Comparison of ENCODE assay signal across 1 cellular context in the genomic region with DNA sequence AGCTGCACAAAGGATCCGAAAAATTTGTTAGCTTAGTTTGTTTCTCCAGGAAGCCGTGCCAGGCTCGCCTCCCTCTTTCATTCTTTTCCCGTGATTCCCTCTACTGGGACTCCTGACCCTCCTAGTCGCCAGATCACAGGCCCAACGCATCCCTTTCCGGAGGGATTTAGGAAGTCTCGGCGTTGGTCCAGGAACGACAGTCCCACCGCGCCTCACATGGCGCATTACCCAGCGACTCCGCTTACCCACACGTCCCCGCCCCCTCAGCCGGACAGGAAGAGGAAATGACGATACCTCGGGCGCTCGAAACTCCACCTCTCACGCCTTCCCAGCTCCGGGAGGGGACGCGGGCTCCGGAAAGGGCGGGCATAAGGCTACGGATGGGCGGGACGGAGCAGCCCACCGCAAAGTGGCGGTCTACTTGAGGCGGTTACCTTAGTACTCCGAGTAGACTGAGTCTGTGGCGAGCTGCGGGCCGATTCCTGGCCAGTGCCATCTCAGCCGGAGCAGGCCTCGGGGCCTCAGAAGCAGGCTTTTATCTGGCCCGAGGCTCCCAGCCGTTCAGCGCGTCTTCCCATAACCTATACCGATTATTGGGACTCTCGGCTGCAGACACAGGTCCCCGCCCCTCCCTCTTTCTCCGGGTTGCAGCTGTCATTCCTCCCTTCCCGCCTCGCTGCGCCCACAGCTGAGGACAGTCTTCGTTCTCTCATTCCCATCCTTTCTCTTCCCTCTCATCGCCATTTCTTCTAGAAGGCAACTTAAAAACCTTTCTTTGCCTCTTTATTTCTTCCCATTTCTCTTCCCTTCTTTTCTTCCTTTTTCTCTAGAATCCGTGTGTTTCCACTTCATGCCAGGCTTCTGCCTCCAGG.
A peak's percentile ranks its signal among the peaks of the same experiment; 100 is the strongest.
TF ChIP-seq lines count a peak whose summit lies in the region.

A gene with protein sequence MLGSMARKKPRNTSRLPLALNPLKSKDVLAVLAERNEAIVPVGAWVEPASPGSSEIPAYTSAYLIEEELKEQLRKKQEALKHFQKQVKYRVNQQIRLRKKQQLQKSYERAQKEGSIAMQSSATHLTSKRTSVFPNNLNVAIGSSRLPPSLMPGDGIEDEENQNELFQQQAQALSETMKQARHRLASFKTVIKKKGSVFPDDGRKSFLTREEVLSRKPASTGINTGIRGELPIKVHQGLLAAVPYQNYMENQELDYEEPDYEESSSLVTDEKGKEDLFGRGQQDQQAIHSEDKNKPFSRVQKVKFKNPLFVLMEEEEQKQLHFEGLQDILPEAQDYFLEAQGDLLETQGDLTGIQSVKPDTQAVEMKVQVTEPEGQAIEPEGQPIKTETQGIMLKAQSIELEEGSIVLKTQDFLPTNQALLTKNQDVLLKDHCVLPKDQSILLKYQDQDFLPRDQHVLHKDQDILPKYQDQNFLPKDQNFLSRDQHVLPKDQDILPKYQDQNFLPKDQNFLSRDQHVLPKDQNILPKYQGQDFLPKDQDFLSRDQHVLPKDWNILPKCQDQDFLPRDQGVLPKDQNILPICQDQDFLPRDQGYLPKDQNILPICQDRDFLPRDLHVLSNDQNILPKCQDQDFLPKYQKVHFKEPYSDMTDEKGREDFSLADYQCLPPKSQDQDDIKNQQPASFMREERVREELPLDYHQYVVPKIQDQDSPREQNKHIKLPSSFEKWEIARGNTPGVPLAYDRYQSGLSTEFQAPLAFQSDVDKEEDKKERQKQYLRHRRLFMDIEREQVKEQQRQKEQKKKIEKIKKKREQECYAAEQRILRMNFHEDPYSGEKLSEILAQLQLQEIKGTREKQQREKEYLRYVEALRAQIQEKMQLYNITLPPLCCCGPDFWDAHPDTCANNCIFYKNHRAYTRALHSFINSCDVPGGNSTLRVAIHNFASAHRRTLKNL (plus strand): TSS at position 450 of the 872 bp plus-strand sequence. CDS start 531 bp downstream, outside the sequence.

TF ChIP-seq in K562, 482 proteins besides CTCF, POLR2A, EP300 and RAD21 (continued from another document and continues in another):
- TF ChIP-seq, protein P1, sequence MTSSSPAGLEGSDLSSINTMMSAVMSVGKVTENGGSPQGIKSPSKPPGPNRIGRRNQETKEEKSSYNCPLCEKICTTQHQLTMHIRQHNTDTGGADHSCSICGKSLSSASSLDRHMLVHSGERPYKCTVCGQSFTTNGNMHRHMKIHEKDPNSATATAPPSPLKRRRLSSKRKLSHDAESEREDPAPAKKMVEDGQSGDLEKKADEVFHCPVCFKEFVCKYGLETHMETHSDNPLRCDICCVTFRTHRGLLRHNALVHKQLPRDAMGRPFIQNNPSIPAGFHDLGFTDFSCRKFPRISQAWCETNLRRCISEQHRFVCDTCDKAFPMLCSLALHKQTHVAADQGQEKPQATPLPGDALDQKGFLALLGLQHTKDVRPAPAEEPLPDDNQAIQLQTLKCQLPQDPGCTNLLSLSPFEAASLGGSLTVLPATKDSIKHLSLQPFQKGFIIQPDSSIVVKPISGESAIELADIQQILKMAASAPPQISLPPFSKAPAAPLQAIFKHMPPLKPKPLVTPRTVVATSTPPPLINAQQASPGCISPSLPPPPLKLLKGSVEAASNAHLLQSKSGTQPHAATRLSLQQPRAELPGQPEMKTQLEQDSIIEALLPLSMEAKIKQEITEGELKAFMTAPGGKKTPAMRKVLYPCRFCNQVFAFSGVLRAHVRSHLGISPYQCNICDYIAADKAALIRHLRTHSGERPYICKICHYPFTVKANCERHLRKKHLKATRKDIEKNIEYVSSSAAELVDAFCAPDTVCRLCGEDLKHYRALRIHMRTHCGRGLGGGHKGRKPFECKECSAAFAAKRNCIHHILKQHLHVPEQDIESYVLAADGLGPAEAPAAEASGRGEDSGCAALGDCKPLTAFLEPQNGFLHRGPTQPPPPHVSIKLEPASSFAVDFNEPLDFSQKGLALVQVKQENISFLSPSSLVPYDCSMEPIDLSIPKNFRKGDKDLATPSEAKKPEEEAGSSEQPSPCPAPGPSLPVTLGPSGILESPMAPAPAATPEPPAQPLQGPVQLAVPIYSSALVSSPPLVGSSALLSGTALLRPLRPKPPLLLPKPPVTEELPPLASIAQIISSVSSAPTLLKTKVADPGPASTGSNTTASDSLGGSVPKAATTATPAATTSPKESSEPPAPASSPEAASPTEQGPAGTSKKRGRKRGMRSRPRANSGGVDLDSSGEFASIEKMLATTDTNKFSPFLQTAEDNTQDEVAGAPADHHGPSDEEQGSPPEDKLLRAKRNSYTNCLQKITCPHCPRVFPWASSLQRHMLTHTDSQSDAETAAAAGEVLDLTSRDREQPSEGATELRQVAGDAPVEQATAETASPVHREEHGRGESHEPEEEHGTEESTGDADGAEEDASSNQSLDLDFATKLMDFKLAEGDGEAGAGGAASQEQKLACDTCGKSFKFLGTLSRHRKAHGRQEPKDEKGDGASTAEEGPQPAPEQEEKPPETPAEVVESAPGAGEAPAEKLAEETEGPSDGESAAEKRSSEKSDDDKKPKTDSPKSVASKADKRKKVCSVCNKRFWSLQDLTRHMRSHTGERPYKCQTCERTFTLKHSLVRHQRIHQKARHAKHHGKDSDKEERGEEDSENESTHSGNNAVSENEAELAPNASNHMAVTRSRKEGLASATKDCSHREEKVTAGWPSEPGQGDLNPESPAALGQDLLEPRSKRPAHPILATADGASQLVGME (CRISPR knock-in tag; IDR thresholded peaks at IDR 0.05) = no peak
- TF ChIP-seq KAT2B (IDR thresholded peaks at IDR 0.05; ENCODE audit: low read depth, low read length) (no peak), ZBTB7A (IDR thresholded peaks at IDR 0.05; ENCODE audit: borderline replicate concordance, control insufficient read depth, low read depth, low read length) (no peak), TAF9B (IDR thresholded peaks at IDR 0.05; ENCODE audit: partially characterized antibody) (peak; percentile 52), HNRNPLL (IDR thresholded peaks at IDR 0.05; ENCODE audit: low read depth, low read length, poor library complexity, severe bottlenecking) (peak; percentile 91), CHD2 (IDR thresholded peaks at IDR 0.05; ENCODE audit: low read depth, low read length) (no peak), TCFL5 (CRISPR knock-in tag; conservative IDR thresholded peaks at IDR 0.05) (no peak), ZNF197 (CRISPR knock-in tag; IDR thresholded peaks at IDR 0.05; ENCODE audit: low read depth) (no peak), GABPB2 (CRISPR knock-in tag; conservative IDR thresholded peaks at IDR 0.05) (no peak), ZNF23 (CRISPR knock-in tag; IDR thresholded peaks at IDR 0.05) (no peak), SMARCA5 (IDR thresholded peaks at IDR 0.05) (no peak), SREBF2 (CRISPR knock-in tag; IDR thresholded peaks at IDR 0.05) (no peak; the same call in 1 of the 2 replicates), ZNF347 (CRISPR knock-in tag; IDR thresholded peaks at IDR 0.05; ENCODE audit: low read depth) (no peak), NFYB (IDR thresholded peaks at IDR 0.05; ENCODE audit: extremely low read depth, insufficient read length) (no peak), HEY1 (CRISPR knock-in tag; IDR thresholded peaks at IDR 0.05; ENCODE audit: borderline replicate concordance) (no peak), SMARCE1 (IDR thresholded peaks at IDR 0.05) (peak; percentile 36; the same call in 1 of the 2 replicates), SMARCC2 (IDR thresholded peaks at IDR 0.05; ENCODE audit: low read depth) (0 out of 2 replicates have a peak, but pooled peaks have one; percentile 29), TAF7 (tag; IDR thresholded peaks at IDR 0.05) (peak; percentile 65; the same call in 1 of the 2 replicates), ZNF324 (CRISPR knock-in tag; IDR thresholded peaks at IDR 0.05) (no peak), SP2 (IDR thresholded peaks at IDR 0.05; ENCODE audit: extremely low read depth, low read depth, low read length, poor library complexity, severe bottlenecking) (peak; percentile 31), ZZZ3 (IDR thresholded peaks at IDR 0.05) (0 out of 2 replicates have a peak, but pooled peaks have one; percentile 6), JUNB (CRISPR knock-in tag; conservative IDR thresholded peaks at IDR 0.05) (no peak), SUPT5H (IDR thresholded peaks at IDR 0.05) (peak; percentile 95), ZBTB1 (CRISPR knock-in tag; IDR thresholded peaks at IDR 0.05; ENCODE audit: borderline replicate concordance, low read depth) (peak; percentile 95), SLC30A9 (CRISPR knock-in tag; IDR thresholded peaks at IDR 0.05) (no peak), ZFX (CRISPR knock-in tag; IDR thresholded peaks at IDR 0.05) (peak; percentile 80), ZNF232 (CRISPR knock-in tag; IDR thresholded peaks at IDR 0.05) (no peak), ZNF785 (CRISPR knock-in tag; IDR thresholded peaks at IDR 0.05) (no peak)
- TF ChIP-seq, protein P2, sequence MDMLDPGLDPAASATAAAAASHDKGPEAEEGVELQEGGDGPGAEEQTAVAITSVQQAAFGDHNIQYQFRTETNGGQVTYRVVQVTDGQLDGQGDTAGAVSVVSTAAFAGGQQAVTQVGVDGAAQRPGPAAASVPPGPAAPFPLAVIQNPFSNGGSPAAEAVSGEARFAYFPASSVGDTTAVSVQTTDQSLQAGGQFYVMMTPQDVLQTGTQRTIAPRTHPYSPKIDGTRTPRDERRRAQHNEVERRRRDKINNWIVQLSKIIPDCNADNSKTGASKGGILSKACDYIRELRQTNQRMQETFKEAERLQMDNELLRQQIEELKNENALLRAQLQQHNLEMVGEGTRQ (CRISPR knock-in tag; IDR thresholded peaks at IDR 0.05) = no peak
- TF ChIP-seq, protein P3, sequence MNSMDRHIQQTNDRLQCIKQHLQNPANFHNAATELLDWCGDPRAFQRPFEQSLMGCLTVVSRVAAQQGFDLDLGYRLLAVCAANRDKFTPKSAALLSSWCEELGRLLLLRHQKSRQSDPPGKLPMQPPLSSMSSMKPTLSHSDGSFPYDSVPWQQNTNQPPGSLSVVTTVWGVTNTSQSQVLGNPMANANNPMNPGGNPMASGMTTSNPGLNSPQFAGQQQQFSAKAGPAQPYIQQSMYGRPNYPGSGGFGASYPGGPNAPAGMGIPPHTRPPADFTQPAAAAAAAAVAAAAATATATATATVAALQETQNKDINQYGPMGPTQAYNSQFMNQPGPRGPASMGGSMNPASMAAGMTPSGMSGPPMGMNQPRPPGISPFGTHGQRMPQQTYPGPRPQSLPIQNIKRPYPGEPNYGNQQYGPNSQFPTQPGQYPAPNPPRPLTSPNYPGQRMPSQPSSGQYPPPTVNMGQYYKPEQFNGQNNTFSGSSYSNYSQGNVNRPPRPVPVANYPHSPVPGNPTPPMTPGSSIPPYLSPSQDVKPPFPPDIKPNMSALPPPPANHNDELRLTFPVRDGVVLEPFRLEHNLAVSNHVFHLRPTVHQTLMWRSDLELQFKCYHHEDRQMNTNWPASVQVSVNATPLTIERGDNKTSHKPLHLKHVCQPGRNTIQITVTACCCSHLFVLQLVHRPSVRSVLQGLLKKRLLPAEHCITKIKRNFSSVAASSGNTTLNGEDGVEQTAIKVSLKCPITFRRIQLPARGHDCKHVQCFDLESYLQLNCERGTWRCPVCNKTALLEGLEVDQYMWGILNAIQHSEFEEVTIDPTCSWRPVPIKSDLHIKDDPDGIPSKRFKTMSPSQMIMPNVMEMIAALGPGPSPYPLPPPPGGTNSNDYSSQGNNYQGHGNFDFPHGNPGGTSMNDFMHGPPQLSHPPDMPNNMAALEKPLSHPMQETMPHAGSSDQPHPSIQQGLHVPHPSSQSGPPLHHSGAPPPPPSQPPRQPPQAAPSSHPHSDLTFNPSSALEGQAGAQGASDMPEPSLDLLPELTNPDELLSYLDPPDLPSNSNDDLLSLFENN (IDR thresholded peaks at IDR 0.05; ENCODE audit: low read depth in 2 of 2, low read length in 2 of 2) = no peak
- TF ChIP-seq, protein P4, sequence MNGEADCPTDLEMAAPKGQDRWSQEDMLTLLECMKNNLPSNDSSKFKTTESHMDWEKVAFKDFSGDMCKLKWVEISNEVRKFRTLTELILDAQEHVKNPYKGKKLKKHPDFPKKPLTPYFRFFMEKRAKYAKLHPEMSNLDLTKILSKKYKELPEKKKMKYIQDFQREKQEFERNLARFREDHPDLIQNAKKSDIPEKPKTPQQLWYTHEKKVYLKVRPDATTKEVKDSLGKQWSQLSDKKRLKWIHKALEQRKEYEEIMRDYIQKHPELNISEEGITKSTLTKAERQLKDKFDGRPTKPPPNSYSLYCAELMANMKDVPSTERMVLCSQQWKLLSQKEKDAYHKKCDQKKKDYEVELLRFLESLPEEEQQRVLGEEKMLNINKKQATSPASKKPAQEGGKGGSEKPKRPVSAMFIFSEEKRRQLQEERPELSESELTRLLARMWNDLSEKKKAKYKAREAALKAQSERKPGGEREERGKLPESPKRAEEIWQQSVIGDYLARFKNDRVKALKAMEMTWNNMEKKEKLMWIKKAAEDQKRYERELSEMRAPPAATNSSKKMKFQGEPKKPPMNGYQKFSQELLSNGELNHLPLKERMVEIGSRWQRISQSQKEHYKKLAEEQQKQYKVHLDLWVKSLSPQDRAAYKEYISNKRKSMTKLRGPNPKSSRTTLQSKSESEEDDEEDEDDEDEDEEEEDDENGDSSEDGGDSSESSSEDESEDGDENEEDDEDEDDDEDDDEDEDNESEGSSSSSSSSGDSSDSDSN (IDR thresholded peaks at IDR 0.05; ENCODE audit: borderline replicate concordance in 1 of 2, low read depth in 2 of 2, low read length in 2 of 2) = no peak
- TF ChIP-seq, protein P5, sequence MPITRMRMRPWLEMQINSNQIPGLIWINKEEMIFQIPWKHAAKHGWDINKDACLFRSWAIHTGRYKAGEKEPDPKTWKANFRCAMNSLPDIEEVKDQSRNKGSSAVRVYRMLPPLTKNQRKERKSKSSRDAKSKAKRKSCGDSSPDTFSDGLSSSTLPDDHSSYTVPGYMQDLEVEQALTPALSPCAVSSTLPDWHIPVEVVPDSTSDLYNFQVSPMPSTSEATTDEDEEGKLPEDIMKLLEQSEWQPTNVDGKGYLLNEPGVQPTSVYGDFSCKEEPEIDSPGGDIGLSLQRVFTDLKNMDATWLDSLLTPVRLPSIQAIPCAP (CRISPR knock-in tag; IDR thresholded peaks at IDR 0.05; ENCODE audit: borderline replicate concordance) = no peak
- TF ChIP-seq, protein P6, sequence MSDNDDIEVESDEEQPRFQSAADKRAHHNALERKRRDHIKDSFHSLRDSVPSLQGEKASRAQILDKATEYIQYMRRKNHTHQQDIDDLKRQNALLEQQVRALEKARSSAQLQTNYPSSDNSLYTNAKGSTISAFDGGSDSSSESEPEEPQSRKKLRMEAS (CRISPR knock-in tag; IDR thresholded peaks at IDR 0.05) = peak; percentile 64; the same call in 1 of the 2 replicates
